ENCODE assay signal across 27 cellular contexts in the genomic region with DNA sequence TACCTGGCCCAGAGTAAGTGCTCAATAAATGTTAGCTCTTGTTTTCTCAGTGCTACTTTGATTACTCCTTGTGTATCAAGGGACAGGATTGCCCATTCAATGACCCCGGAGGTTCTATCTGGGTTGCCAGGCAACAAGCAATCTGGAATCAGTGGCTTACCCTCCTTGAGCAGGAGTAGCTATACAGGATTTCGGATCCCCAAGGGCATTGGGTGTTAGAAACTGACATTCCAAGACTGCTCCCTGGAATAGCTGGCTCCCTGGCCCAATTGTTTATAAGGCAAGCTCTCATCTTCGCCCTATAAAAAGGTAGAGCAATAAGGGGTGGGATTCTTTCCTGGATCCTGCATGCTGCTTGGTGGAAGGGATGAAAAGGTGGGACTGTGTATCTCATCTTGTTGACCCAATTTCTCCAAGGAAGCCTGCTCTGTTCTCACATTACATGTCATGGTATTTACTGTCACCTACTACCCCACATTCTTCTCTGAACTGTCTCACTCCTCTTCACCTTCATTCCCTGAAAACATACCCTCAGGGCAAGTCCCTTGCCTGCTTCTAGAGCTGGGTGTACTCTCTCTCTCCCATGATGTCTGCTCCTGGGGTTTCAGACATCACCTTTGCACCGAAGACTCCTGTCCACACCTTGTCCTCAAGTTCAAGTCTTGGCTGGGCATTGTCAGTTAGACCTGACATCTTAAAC. TPM values are rescaled to one million over a fixed set of nuclear protein-coding genes. Genes with fewer than 3 reads are reported as not detected.
"Had no signal": no experiment of that assay in that cellular context is flagged by ENCODE, and none has a peak within 500 bp of the region (broad histone marks: within the 10 kb centered on the region; RNA-seq: fewer than 3 reads in every experiment).

No MANE protein-coding gene starts in this region.

- H3K4me1 Mint-ChIP-seq: IgD-negative memory B cell had no signal

- H3K4me1 ChIP-seq: SJCRH30 had no signal

- DNase-seq: KBM-7; MG63; NCI-H1092; NCI-H1105 treated with DMSO at 0.1 percent for 48 hours; NCI-H1417 treated with DMSO at 0.1 percent for 48 hours; NCI-H146; NCI-H1694 treated with DMSO at 0.1 percent for 48 hours; NCI-H1930; NCI-H2081; NCI-H2107; NCI-H2171 treated with DMSO at 0.1 percent for 48 hours; NCI-H345; NCI-H446 treated with DMSO at 0.1 percent for 48 hours; NCI-H510A treated with DMSO at 0.1 percent for 48 hours; NCI-H526; NK-92 treated with Interleukin-12 subunit alpha and Interleukin-12 subunit beta, amount 100 ng/mL, for 24 hours; PC-3; SHP77 treated with DMSO at 0.1 percent for 48 hours; SJCRH30; T-helper 1 cell had no signal

- ATAC-seq: Panc1, PC-3, SK-N-SH treated with all-trans-retinoic acid at 6 μM for 48 hours had no signal

- FAIRE-seq: HTR-8/SVneo had no signal

- H3K9me3 ChIP-seq: MG63, SJCRH30 had no signal

- H3K4me3 Mint-ChIP-seq: IgD-negative memory B cell had no signal

- H3K27me3 ChIP-seq: SJCRH30 had no signal

- H3K4me3 ChIP-seq: MG63, SJCRH30 had no signal

- H3K27ac ChIP-seq: HL-60, RWPE1, SJCRH30 had no signal

- H3K36me3 ChIP-seq: MG63, SJCRH30 had no signal

- H3K36me3 Mint-ChIP-seq: IgD-negative memory B cell had no signal

RNA-seq across cellular contexts. Expression of a gene that starts 26.4 kb away (rescaled TPM):
- total RNA-seq: OCI-LY7, PC-3, SJCRH30 had no signal
- polyA plus RNA-seq: IgD-negative memory B cell had no signal
